In genomic region chr10:97234403-97234802, GRCh38 we compare ENCODE assay signal across 8 cellular contexts. TPM values are rescaled to one million over a fixed set of nuclear protein-coding genes. Genes with fewer than 3 reads are reported as not detected.
A peak's percentile ranks its signal among the peaks of the same experiment; 100 is the strongest.
DNase-seq lines count a peak whose midpoint lies in the region; ATAC-seq, FAIRE-seq and TF ChIP-seq lines count a peak whose summit lies in the region.

No MANE protein-coding gene starts in this region.

- peaks cover 4 to 11% of the 10 kb centered on the region in 2 donors for H3K36me3 Mint-ChIP-seq in activated naive CD4-positive, alpha-beta T cell treated with anti-CD3 and anti-CD28 coated beads, Interleukin-2, amount 50 U/mL, for 72 hours

- no peaks in the 10 kb centered on the region for H3K9me3 Mint-ChIP-seq in activated naive CD4-positive, alpha-beta T cell treated with anti-CD3 and anti-CD28 coated beads, Interleukin-2, amount 50 U/mL, for 72 hours

- ATAC-seq in SK-N-SH treated with all-trans-retinoic acid at 6 μM for 48 hours (peak; percentile 63), GM21390 (IDR thresholded peaks at IDR 0.05; ENCODE audit: unreplicated experiment) (no peak)
- no peak for ATAC-seq in activated naive CD4-positive, alpha-beta T cell treated with anti-CD3 and anti-CD28 coated beads, Interleukin-2, amount 50 U/mL, for 72 hours

- FAIRE-seq in frontal cortex (lab: Jason Lieb, UNC), result peak; percentile 57

- no peak overlapping the region for H3K27ac Mint-ChIP-seq in activated naive CD4-positive, alpha-beta T cell treated with anti-CD3 and anti-CD28 coated beads, Interleukin-2, amount 50 U/mL, for 72 hours

- peak; percentile 39 for DNase-seq in DMS153 treated with DMSO at 0.1 percent for 48 hours (lab: John Stamatoyannopoulos, UW; ENCODE audit: unreplicated experiment)
- peak; percentile 77 to 81 for DNase-seq in Kasumi-1 (lab: John Stamatoyannopoulos, UW)
- DNase-seq in frontal cortex (ENCODE audit: low spot score in 2 of 2), result peak in 1 of 2 donors; percentile 18
- peak; percentile 78 for DNase-seq in superior temporal gyrus (ENCODE audit: extremely low spot score)
- DNase-seq in activated naive CD4-positive, alpha-beta T cell treated with anti-CD3 and anti-CD28 coated beads, Interleukin-2, amount 50 U/mL, for 72 hours (ENCODE audit: low spot score in 2 of 2), result no peak
- DNase-seq in stimulated activated CD4-positive, alpha-beta T cell treated with anti-CD3 and anti-CD28 coated beads, Interleukin-2, amount 100 ng/mL, for 48 hours, result no peak

TF ChIP-seq in SK-N-SH treated with all-trans-retinoic acid at 6 μM for 48 hours, 23 proteins besides CTCF, POLR2A, EP300 and RAD21:
- no peak for TF ChIP-seq ZC3H10 (CRISPR knock-in tag; IDR thresholded peaks at IDR 0.05)
- no peak for TF ChIP-seq CREB5 (CRISPR knock-in tag; IDR thresholded peaks at IDR 0.05; ENCODE audit: low read depth)
- TF ChIP-seq ZNF565 (CRISPR knock-in tag; conservative IDR thresholded peaks at IDR 0.05; ENCODE audit: low read depth), result no peak
- TF ChIP-seq OSR1 (CRISPR knock-in tag; IDR thresholded peaks at IDR 0.05), result no peak
- no peak for TF ChIP-seq TOX (CRISPR knock-in tag; IDR thresholded peaks at IDR 0.05; ENCODE audit: borderline replicate concordance)
- no peak for TF ChIP-seq ARNTL (CRISPR knock-in tag; IDR thresholded peaks at IDR 0.05; ENCODE audit: borderline replicate concordance, low read depth)
- no peak for TF ChIP-seq POU6F1 (CRISPR knock-in tag; IDR thresholded peaks at IDR 0.05; ENCODE audit: borderline replicate concordance, low read depth)
- no peak for TF ChIP-seq CSRNP3 (CRISPR knock-in tag; IDR thresholded peaks at IDR 0.05)
- no peak for TF ChIP-seq BACH2 (CRISPR knock-in tag; IDR thresholded peaks at IDR 0.05; ENCODE audit: borderline replicate concordance)
- TF ChIP-seq ZNF70 (CRISPR knock-in tag; IDR thresholded peaks at IDR 0.05), result no peak
- TF ChIP-seq ZNF8 (CRISPR knock-in tag; IDR thresholded peaks at IDR 0.05), result no peak
- no peak for TF ChIP-seq CSDC2 (CRISPR knock-in tag; IDR thresholded peaks at IDR 0.05)
- no peak for TF ChIP-seq ESRRG (CRISPR knock-in tag; IDR thresholded peaks at IDR 0.05)
- TF ChIP-seq SNAI2 (CRISPR knock-in tag; IDR thresholded peaks at IDR 0.05), result no peak
- no peak for TF ChIP-seq RARB (CRISPR knock-in tag; IDR thresholded peaks at IDR 0.05)
- no peak for TF ChIP-seq ISL1 (CRISPR knock-in tag; IDR thresholded peaks at IDR 0.05)
- no peak for TF ChIP-seq ZFP3 (CRISPR knock-in tag; IDR thresholded peaks at IDR 0.05)

RNA-seq across cellular contexts. Expression of gene SLIT1, which starts 48.6 kb away (rescaled TPM):
- total RNA-seq in frontal cortex, result 48.9 TPM
- total RNA-seq in activated naive CD4-positive, alpha-beta T cell treated with anti-CD3 and anti-CD28 coated beads, Interleukin-2, amount 50 U/mL, for 72 hours, result 1 to 10 TPM in 1 of 2 donors, under 1 TPM in 1; 0.99 to 1.4 TPM

RNA-seq across cellular contexts. Expression of gene ARHGAP19, which starts 58.0 kb away (rescaled TPM):
- 7.7 TPM for total RNA-seq in frontal cortex
- 10 to 100 TPM; 45.4 to 79.5 TPM for total RNA-seq in activated naive CD4-positive, alpha-beta T cell treated with anti-CD3 and anti-CD28 coated beads, Interleukin-2, amount 50 U/mL, for 72 hours

Comparison
In these comparisons a context has a peak if more than half of its experiments do, and no peak if none do; other contexts are left out.
1. DNase-seq: peak in DMS153 treated with DMSO at 0.1 percent for 48 hours (single experiment), Kasumi-1 (2 of 2) and superior temporal gyrus (single experiment); none in activated naive CD4-positive, alpha-beta T cell treated with anti-CD3 and anti-CD28 coated beads, Interleukin-2, amount 50 U/mL, for 72 hours (0 of 2) and stimulated activated CD4-positive, alpha-beta T cell treated with anti-CD3 and anti-CD28 coated beads, Interleukin-2, amount 100 ng/mL, for 48 hours (0 of 2).
2. RNA of gene SLIT1, which starts 48.6 kb away (total RNA-seq): 48.9 TPM in frontal cortex (single experiment); 0.99 to 1.4 TPM in activated naive CD4-positive, alpha-beta T cell treated with anti-CD3 and anti-CD28 coated beads, Interleukin-2, amount 50 U/mL, for 72 hours; every median in the first group is over 10 times any median in the second.